In the genomic region with DNA sequence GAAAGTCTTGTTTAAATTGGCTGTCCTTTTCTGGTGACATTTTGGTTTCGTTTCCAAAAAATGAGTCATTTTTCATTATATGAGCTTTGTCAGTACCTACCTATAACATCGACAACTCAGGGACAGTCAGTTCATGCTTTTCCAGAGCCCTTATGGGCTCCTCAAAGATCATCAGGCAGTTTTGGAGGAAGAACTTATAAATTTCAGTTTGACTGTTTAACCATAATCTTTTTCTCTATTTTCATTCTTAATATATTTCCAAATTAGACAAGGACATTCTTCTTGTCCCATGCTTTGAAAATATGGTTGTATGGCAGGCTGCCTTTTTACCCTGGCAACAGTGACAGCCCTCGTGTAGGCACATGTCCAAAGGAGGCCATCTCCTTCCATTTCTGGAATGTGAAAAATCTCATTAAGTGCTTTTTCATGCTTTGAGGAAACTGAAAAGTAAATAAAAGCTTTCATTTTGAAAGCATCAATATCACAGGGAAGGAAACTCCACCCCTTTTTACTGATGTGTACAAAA, we compare ENCODE assay signal across 7 cellular contexts. TPM values are rescaled to one million over a fixed set of nuclear protein-coding genes. Genes with fewer than 3 reads are reported as not detected.
DNase-seq lines count a peak whose midpoint lies in the region; ATAC-seq, FAIRE-seq and TF ChIP-seq lines count a peak whose summit lies in the region.

No MANE protein-coding gene starts in this region.

- DNase-seq in GM06990 (ENCODE audit: extremely low read depth, insufficient read length): no peak
- DNase-seq in dermis microvascular lymphatic vessel endothelial cell (ENCODE audit: low read depth in 2 of 2): peak; percentile 57 to 61
- no peak for DNase-seq in NCI-H526 treated with DMSO at 0.1 percent for 48 hours (lab: John Stamatoyannopoulos, UW)
- DNase-seq in HTR-8/SVneo (ENCODE audit: insufficient read length, low spot score): no peak

- no peaks in the 10 kb centered on the region for H4K20me1 ChIP-seq in OCI-LY1 (ENCODE audit: insufficient read depth, low read length)

- H3K27me3 ChIP-seq in GM06990 (replicated peaks; ENCODE audit: control insufficient read depth, insufficient read depth, low read length) (no peaks in the 10 kb centered on the region), OCI-LY1 (ENCODE audit: insufficient read depth, low read length) (no peaks in the 10 kb centered on the region), skeletal muscle tissue (ENCODE audit: control insufficient read depth in 3 of 3, insufficient read depth in 3 of 3, low read length in 3 of 3) (no peaks in the 10 kb centered on the region)

- H3K9ac ChIP-seq in OCI-LY1 (ENCODE audit: low read length): no peak overlapping the region
- peak overlapping the region in 1 of 3 donors; percentile 38 for H3K9ac ChIP-seq in skeletal muscle tissue (ENCODE audit: low read depth in 1 of 3, low read length in 3 of 3)

- no peak for TF ChIP-seq CTCF in GM06990 (IDR thresholded peaks at IDR 0.05; ENCODE audit: insufficient read depth, low read length, poor library complexity, severe bottlenecking)
- no peak for TF ChIP-seq CTCF in OCI-LY1 (IDR thresholded peaks at IDR 0.05; ENCODE audit: low read length)

- H3K4me3 ChIP-seq in GM06990 (replicated peaks; ENCODE audit: low read depth, low read length) (0 out of 2 replicates have a peak overlapping the region, but pooled peaks have one; percentile 23), OCI-LY1 (ENCODE audit: low read depth, low read length, poor library complexity, severe bottlenecking) (no peak overlapping the region), skeletal muscle tissue (ENCODE audit: low read length in 3 of 3) (peak overlapping the region in 1 of 3 donors; percentile 1)

- H3K27ac ChIP-seq in OCI-LY1 (ENCODE audit: low read depth, low read length, poor library complexity, severe bottlenecking) (no peak overlapping the region), skeletal muscle tissue (ENCODE audit: low read depth, low read length) (peak overlapping the region; percentile 92)

- FAIRE-seq in HTR-8/SVneo (lab: Jason Lieb, UNC): no peak

- H3K9me2 ChIP-seq in OCI-LY1 (ENCODE audit: low read depth, low read length): no peaks in the 10 kb centered on the region

- H3K4me1 ChIP-seq in OCI-LY1 (ENCODE audit: insufficient read depth, low read length, severe bottlenecking) (peaks cover 33% of the 10 kb centered on the region), skeletal muscle tissue (ENCODE audit: control insufficient read depth in 3 of 3, insufficient read depth in 3 of 3, low read length in 3 of 3) (peaks cover 25 to 40% (median 30%) of the 10 kb centered on the region in 3 donors)

- H3K36me3 ChIP-seq in GM06990 (ENCODE audit: control insufficient read depth, insufficient read depth, low read length) (no peaks in the 10 kb centered on the region), OCI-LY1 (ENCODE audit: insufficient read depth, low read length) (no peaks in the 10 kb centered on the region; the same call in 1 of the 2 replicates), skeletal muscle tissue (ENCODE audit: control insufficient read depth in 3 of 3, insufficient read depth in 3 of 3, low read length in 3 of 3) (no peaks in the 10 kb centered on the region)

- no peaks in the 10 kb centered on the region for H3K79me2 ChIP-seq in OCI-LY1 (ENCODE audit: insufficient read depth, low read length)

- no peaks in the 10 kb centered on the region for H3F3A ChIP-seq in OCI-LY1 (ENCODE audit: insufficient read depth, low read length)

- peak overlapping the region; percentile 53; the same call in 1 of the 2 replicates for H2AFZ ChIP-seq in OCI-LY1 (ENCODE audit: low read length)

- peak; percentile 48 for ATAC-seq in GM21737 (IDR thresholded peaks at IDR 0.05; ENCODE audit: unreplicated experiment)

- H3K9me3 ChIP-seq in OCI-LY1 (ENCODE audit: low read length) (peaks cover 5% of the 10 kb centered on the region), skeletal muscle tissue (ENCODE audit: control insufficient read depth in 3 of 3, low read length in 3 of 3) (no peaks in the 10 kb centered on the region)

- H3K4me2 ChIP-seq in OCI-LY1 (ENCODE audit: low read length): peak overlapping the region; percentile 33

RNA-seq across cellular contexts. Expression of a gene that starts 7.3 kb away (rescaled TPM):
- under 0.01 TPM in 2 replicates for total RNA-seq in dermis microvascular lymphatic vessel endothelial cell
- not detected for total RNA-seq in skeletal muscle tissue

RNA-seq across cellular contexts. Expression of a gene that starts 23.2 kb away (rescaled TPM):
- 13.2 and 19.1 TPM in 2 replicates for total RNA-seq in dermis microvascular lymphatic vessel endothelial cell
- 21.9 TPM for total RNA-seq in skeletal muscle tissue

Comparison
In these comparisons a context has a peak if more than half of its experiments do, and no peak if none do; other contexts are left out.
1. DNase-seq: peak in dermis microvascular lymphatic vessel endothelial cell (2 of 2); none in GM06990 (single experiment), NCI-H526 treated with DMSO at 0.1 percent for 48 hours (single experiment) and HTR-8/SVneo (single experiment).